Comparison of ENCODE assay signal across 12 cellular contexts in the genomic region with DNA sequence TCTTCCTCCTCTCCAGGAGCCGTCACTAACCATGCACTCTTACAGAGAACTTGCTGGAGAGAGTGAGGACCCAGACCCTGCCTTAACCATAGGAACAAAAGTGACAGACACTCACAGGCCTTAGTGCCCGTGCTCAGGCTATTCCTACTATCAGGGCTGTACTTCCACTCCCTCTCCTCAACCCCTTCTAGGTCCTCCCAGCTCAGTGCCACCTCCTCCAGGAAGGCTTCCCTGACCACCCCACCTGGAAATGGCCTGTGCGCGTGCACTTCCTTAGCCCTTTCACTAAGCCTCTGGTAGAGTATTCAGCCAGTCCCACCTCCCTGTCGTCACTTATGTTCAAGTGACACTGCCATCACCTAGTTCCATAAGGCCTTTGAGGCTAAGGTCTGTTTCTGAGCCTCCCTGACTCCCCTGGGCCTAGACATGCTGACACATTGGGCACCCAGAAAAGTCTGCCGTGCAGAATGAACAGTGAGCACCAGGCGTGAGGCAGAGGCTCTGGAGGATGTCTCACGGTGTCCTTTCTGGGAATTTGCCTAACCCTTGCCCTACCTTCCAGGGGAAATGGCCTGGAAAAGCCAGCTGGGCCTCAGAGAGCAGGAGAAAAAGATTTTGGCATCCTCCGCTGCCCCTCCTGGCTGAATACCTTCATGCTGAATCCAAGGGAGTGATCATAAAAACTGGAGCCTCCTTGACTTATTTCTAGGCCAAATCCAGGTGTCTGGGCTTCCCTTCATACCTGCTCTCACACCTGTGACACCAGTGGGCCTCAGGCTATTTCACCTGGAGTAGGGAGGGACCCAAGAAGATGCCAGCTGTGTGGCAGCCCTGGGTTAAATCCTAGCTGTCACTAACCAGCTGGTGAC.
DNase-seq lines count a peak whose midpoint lies in the region; ATAC-seq and TF ChIP-seq lines count a peak whose summit lies in the region.
"Had no signal": no experiment of that assay in that cellular context is flagged by ENCODE, and none has a peak within 500 bp of the region (broad histone marks: within the 10 kb centered on the region; RNA-seq: fewer than 3 reads in every experiment).

No MANE protein-coding gene starts in this region.

- peaks cover 12% of the 10 kb centered on the region for H3K27me3 ChIP-seq in endodermal cell (ENCODE audit: control insufficient read depth, insufficient read depth, low read length, poor library complexity, severe bottlenecking)

- H3K27ac Mint-ChIP-seq in Calu3 (ENCODE audit: unreplicated experiment) (peak overlapping the region; percentile 42), endodermal cell (no peak overlapping the region)
- H3K27ac Mint-ChIP-seq: B cell; CD8-positive, alpha-beta T cell; IgD-negative memory B cell had no signal

- CTCF ChIA-PET in Calu3 (lab: Charles Lee) (no interaction called here), OCI-LY7 (lab: Charles Lee; ENCODE audit: unreplicated experiment) (no interaction called here)

- H3K9ac ChIP-seq in endodermal cell (ENCODE audit: extremely low read depth, low read length, poor library complexity, severe bottlenecking): no peak overlapping the region

- no peaks in the 10 kb centered on the region for H3K36me3 ChIP-seq in OCI-LY7 (ENCODE audit: insufficient read depth, low read length)
- no peaks in the 10 kb centered on the region for H3K36me3 ChIP-seq in endodermal cell (ENCODE audit: control insufficient read depth, insufficient read depth, low read length)

- no peak overlapping the region for H3K4me2 ChIP-seq in OCI-LY7 (ENCODE audit: low read length)

- BruUV-seq in Calu3 (replicated peaks; lab: Mats Ljungman, UMichigan): no TSS peak
- no TSS peak for BruUV-seq in OCI-LY7 (replicated peaks; lab: Mats Ljungman, UMichigan)

- ATAC-seq in GM21737 (IDR thresholded peaks at IDR 0.05; ENCODE audit: unreplicated experiment) (no peak), HG02970 (IDR thresholded peaks at IDR 0.05; ENCODE audit: low FRiP score, unreplicated experiment) (no peak)
- ATAC-seq: CD8-positive, alpha-beta T cell had no signal

- H3K4me3 Mint-ChIP-seq in Calu3 (ENCODE audit: low read depth, unreplicated experiment) (no peak overlapping the region), endodermal cell (no peak overlapping the region)
- H3K4me3 Mint-ChIP-seq: B cell; CD8-positive, alpha-beta T cell; IgD-negative memory B cell had no signal

- H4K20me1 ChIP-seq in OCI-LY7 (ENCODE audit: insufficient read depth, low read length): no peaks in the 10 kb centered on the region

- DNase-seq in Calu3 (no peak), OCI-LY7 (ENCODE audit: low spot score) (peak; percentile 36), endodermal cell (no peak), mesenteric fat pad (ENCODE audit: low spot score) (peak; percentile 87), activated gamma-delta T cell treated with Interleukin-2 at 50 U/mL for 16 hours (no peak)
- DNase-seq: CD8-positive, alpha-beta T cell; NCI-H1092; NCI-H1694 had no signal

- TF ChIP-seq CTCF in Calu3 (IDR thresholded peaks at IDR 0.05; ENCODE audit: unreplicated experiment) (no peak), OCI-LY7 (conservative IDR thresholded peaks at IDR 0.05; ENCODE audit: low read length) (no peak), endodermal cell (conservative IDR thresholded peaks at IDR 0.05) (peak; percentile 13)

- H3K9me3 ChIP-seq in OCI-LY7 (ENCODE audit: low read length) (no peaks in the 10 kb centered on the region), endodermal cell (ENCODE audit: control insufficient read depth, low read length) (no peaks in the 10 kb centered on the region)

- H3K4me1 ChIP-seq in OCI-LY7 (ENCODE audit: insufficient read depth, low read length, poor library complexity, severe bottlenecking) (peaks cover 17% of the 10 kb centered on the region), endodermal cell (ENCODE audit: control insufficient read depth, insufficient read depth, low read length) (no peaks in the 10 kb centered on the region)

- no peaks in the 10 kb centered on the region for H3K27me3 Mint-ChIP-seq in Calu3 (ENCODE audit: unreplicated experiment)
- peaks cover 35% of the 10 kb centered on the region for H3K27me3 Mint-ChIP-seq in endodermal cell (ENCODE audit: insufficient read depth)

- no peaks in the 10 kb centered on the region for H3K9me2 ChIP-seq in OCI-LY7 (ENCODE audit: insufficient read depth, low read length)

- no peak overlapping the region for H2AFZ ChIP-seq in OCI-LY7 (ENCODE audit: low read length)

- intact Hi-C loops in Calu3 (cut with micrococcal nuclease; ENCODE audit: unreplicated experiment): no loop called here
- intact Hi-C loops in OCI-LY7 (cut with micrococcal nuclease; ENCODE audit: unreplicated experiment): no loop called here

- H3K27ac ChIP-seq in OCI-LY7 (ENCODE audit: low read depth, low read length, poor library complexity, severe bottlenecking): no peak overlapping the region
- no peak overlapping the region for H3K27ac ChIP-seq in endodermal cell (ENCODE audit: low read depth, low read length)

- H3K79me2 ChIP-seq in OCI-LY7 (ENCODE audit: insufficient read depth, low read depth, low read length): no peaks in the 10 kb centered on the region

- H3K9me3 Mint-ChIP-seq in Calu3 (ENCODE audit: low read depth, unreplicated experiment): no peaks in the 10 kb centered on the region
- no peaks in the 10 kb centered on the region for H3K9me3 Mint-ChIP-seq in endodermal cell
- H3K9me3 Mint-ChIP-seq: CD8-positive, alpha-beta T cell; IgD-negative memory B cell had no signal

- no peaks in the 10 kb centered on the region for H3K36me3 Mint-ChIP-seq in Calu3 (ENCODE audit: insufficient read depth, unreplicated experiment)
- no peaks in the 10 kb centered on the region for H3K36me3 Mint-ChIP-seq in endodermal cell (ENCODE audit: low read depth)
- H3K36me3 Mint-ChIP-seq: CD8-positive, alpha-beta T cell had no signal

- POLR2A ChIA-PET in OCI-LY7 (lab: Charles Lee): no interaction called here

- 85 to 93% methylated on average over 8 to 9 of the region's 9 CpGs for WGBS in endodermal cell (ENCODE audit: insufficient coverage in 1 of 2, insufficient read length in 1 of 2), 2 experiments

- H3K4me1 Mint-ChIP-seq in Calu3 (ENCODE audit: low read depth, unreplicated experiment) (peaks cover 16% of the 10 kb centered on the region), endodermal cell (peaks cover 9% of the 10 kb centered on the region)

- no peak overlapping the region for H3K4me3 ChIP-seq in OCI-LY7 (ENCODE audit: low read depth, low read length, poor library complexity, severe bottlenecking)
- no peak overlapping the region for H3K4me3 ChIP-seq in endodermal cell (ENCODE audit: low read length)

Comparison
In these comparisons a context has a peak if more than half of its experiments do, and no peak if none do; other contexts are left out.
1. DNase-seq: peak in OCI-LY7 (single experiment) and mesenteric fat pad (single experiment); none in Calu3 (single experiment), endodermal cell (single experiment) and activated gamma-delta T cell treated with Interleukin-2 at 50 U/mL for 16 hours (single experiment).